ENCODE assay signal across 8 cellular contexts in the genomic region with DNA sequence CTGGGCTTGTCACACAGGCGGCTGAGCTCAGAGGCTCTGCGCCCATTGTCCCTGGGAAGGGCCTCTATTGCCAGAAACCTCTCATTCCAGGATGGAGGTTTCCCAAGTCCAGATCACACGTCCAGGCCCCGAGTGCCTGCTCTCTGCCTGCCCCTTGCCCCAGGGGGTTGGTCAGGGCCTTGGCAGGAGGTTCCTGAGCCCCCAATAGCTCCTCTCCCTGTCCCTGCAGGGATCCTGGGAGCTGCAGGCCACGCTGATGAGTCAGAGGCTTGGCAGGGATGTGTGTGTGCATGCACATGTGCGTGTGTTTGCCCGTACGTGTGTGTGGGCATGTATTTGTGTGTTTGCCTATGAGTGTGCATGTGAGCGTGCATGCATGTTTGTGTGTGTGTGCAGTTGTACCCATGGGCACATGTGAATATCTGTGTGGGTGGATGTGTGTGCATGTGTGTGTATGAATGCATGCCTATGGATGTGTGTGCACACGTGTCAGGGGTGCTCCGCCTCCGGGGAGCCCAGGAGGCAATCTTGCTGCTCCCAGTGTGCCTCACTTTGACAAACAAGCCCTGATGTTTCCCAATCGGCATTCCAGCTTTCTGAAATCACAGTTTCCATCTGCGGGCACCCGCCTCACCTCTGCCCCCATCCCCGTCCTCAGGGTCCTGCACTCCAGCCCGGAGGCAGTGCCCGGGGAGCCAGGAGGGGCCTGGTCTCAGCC.
DNase-seq lines count a peak whose midpoint lies in the region; ATAC-seq and TF ChIP-seq lines count a peak whose summit lies in the region.

No MANE protein-coding gene starts in this region.

- intact Hi-C loops in prostate gland (cut with DNase I) = loop anchor here (2.0 to 10.0 kb wide), 2 partner anchors 36 to 80 kb away; no protein-coding TSS in a partner anchor

- DNase-seq in EH (ENCODE audit: low read depth) (peak; percentile 99), SJSA1 (ENCODE audit: low read depth in 1 of 2, low spot score in 2 of 2) (peak; percentile 90 to 96), globus pallidus (ENCODE audit: low spot score) (peak; percentile 33), prostate gland (ENCODE audit: low spot score) (peak; percentile 56), NCI-H1092 (lab: John Stamatoyannopoulos, UW) (no peak)

- peaks cover 28% of the 10 kb centered on the region for H3K4me1 ChIP-seq in SJSA1 (replicated peaks)
- H3K4me1 ChIP-seq in prostate gland (replicated peaks) = peaks cover 10% of the 10 kb centered on the region

- H3K4me3 ChIP-seq in SJSA1 (no peak overlapping the region), prostate gland (no peak overlapping the region)

- H3K9me3 ChIP-seq in SJSA1 (replicated peaks) = no peaks in the 10 kb centered on the region
- no peaks in the 10 kb centered on the region for H3K9me3 ChIP-seq in prostate gland

- TF ChIP-seq CTCF in prostate gland (IDR thresholded peaks at IDR 0.05) = no peak

- H3K27ac ChIP-seq in SJSA1 (peak overlapping the region; percentile 80), prostate gland (peak overlapping the region in 1 of 2 donors; percentile 62)

- H3K36me3 ChIP-seq in SJSA1 = no peaks in the 10 kb centered on the region
- no peaks in the 10 kb centered on the region for H3K36me3 ChIP-seq in prostate gland

- TF ChIP-seq POLR2A in prostate gland (IDR thresholded peaks at IDR 0.05) = no peak

- no peak for ATAC-seq in GM21447 (IDR thresholded peaks at IDR 0.05; ENCODE audit: unreplicated experiment)
- ATAC-seq in GM21528 (IDR thresholded peaks at IDR 0.05; ENCODE audit: low FRiP score, unreplicated experiment) = no peak
- ATAC-seq in HG03039 (IDR thresholded peaks at IDR 0.05; ENCODE audit: unreplicated experiment) = no peak

- 14% methylated on average over 18 of the region's 18 CpGs for WGBS in prostate gland

- H3K27me3 ChIP-seq in SJSA1 (replicated peaks) = no peaks in the 10 kb centered on the region
- no peaks in the 10 kb centered on the region for H3K27me3 ChIP-seq in prostate gland (replicated peaks; ENCODE audit: insufficient read depth)
